25 cellular contexts compared by ENCODE assay signal in the genomic region with DNA sequence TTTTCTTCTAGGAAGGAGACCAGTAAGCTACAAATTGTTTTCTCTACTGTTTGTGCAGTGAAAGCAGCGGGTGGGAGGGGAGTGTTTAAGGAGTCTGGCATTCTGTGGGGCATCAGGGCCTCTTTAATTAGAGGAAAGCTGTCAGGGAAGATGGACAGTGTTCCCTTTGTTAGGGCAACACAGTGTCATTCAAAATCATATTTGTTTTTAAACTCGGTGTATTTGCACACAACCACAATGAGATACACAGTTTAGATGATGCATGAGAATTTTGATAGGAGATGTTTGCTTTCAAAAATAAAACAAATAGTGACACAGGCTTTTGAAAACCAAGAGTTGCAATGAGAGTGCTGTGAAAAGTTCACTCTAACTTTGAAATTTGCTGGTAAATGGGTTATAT. TPM values are rescaled to one million over a fixed set of nuclear protein-coding genes. Genes with fewer than 3 reads are reported as not detected.
DNase-seq lines count a peak whose midpoint lies in the region; ATAC-seq and TF ChIP-seq lines count a peak whose summit lies in the region.
"Had no signal": no experiment of that assay in that cellular context is flagged by ENCODE, and none has a peak within 500 bp of the region (broad histone marks: within the 10 kb centered on the region; RNA-seq: fewer than 3 reads in every experiment).

No MANE protein-coding gene starts in this region.

- DNase-seq in COR-L47 (lab: John Stamatoyannopoulos, UW): peak; percentile 40
- DNase-seq in NCI-H1048 (lab: John Stamatoyannopoulos, UW): peak; percentile 58
- DNase-seq in SK-MEL-5 (ENCODE audit: low read depth, low spot score): peak; percentile 38
- DNase-seq in neural crest cell (ENCODE audit: low read depth, low spot score): no peak
- no peak for DNase-seq in NCI-H446 treated with DMSO at 0.1 percent for 48 hours (lab: John Stamatoyannopoulos, UW)
- DNase-seq: activated CD8-positive, alpha-beta T cell treated with anti-CD3 and anti-CD28 coated beads for 36 hours; colonic mucosa; effector CD8-positive, alpha-beta T cell; GOT3; NCI-H1105 treated with DMSO at 0.1 percent for 48 hours; NCI-H2081 treated with DMSO at 0.1 percent for 48 hours; NCI-H524; posterior cingulate gyrus; SK-N-SH; stimulated activated CD4-positive, alpha-beta T cell treated with anti-CD3 and anti-CD28 coated beads, Interleukin-4, amount 100 ng/mL, for 4 hours; substantia nigra; upper lobe of left lung had no signal

- no peak for TF ChIP-seq CTCF in neural crest cell (conservative IDR thresholded peaks at IDR 0.05)

- peak overlapping the region; percentile 74 for H3K27ac Mint-ChIP-seq in neural crest cell (ENCODE audit: unreplicated experiment)
- H3K27ac Mint-ChIP-seq: activated CD8-positive, alpha-beta T cell treated with anti-CD3 and anti-CD28 coated beads for 36 hours; activated naive CD4-positive, alpha-beta T cell treated with anti-CD3 and anti-CD28 coated beads, Interleukin-2, amount 50 U/mL, for 24 hours; activated T-helper 2 cell treated with anti-CD3 and anti-CD28 coated beads, Interferon-gamma antibody, Interleukin-2, Interleukin-4, amounts not matched to agents 10 μg/mL and 5 μg/mL and 100 μg/mL, durations not matched to agents 14 hours and 24 hours and 36 hours; CD14-positive monocyte; stimulated activated memory B cell treated with anti-CD40 and anti-IgM and Interleukin-4, amounts not matched to agents 10 μg/mL and 1 μg/mL and 100 μg/mL, for 72 hours had no signal

- peak overlapping the region; percentile 10 for H3K4me3 Mint-ChIP-seq in neural crest cell
- H3K4me3 Mint-ChIP-seq: activated CD8-positive, alpha-beta T cell treated with anti-CD3 and anti-CD28 coated beads for 36 hours; activated naive CD4-positive, alpha-beta T cell treated with anti-CD3 and anti-CD28 coated beads, Interleukin-2, amount 50 U/mL, for 24 hours; CD14-positive monocyte; stimulated activated memory B cell treated with anti-CD40 and anti-IgM and Interleukin-4, amounts not matched to agents 10 μg/mL and 1 μg/mL and 100 μg/mL, for 72 hours had no signal

- in situ Hi-C loops in SK-MEL-5 (cut with HindIII; ENCODE audit: low pct_unique_long_range_greater_than_20kb, low sequenced_read_pairs): no loop called here

- H3K27me3 Mint-ChIP-seq in neural crest cell (ENCODE audit: low read depth): no peaks in the 10 kb centered on the region

- peaks cover 21% of the 10 kb centered on the region for H3K4me1 Mint-ChIP-seq in neural crest cell
- H3K4me1 Mint-ChIP-seq: activated naive CD4-positive, alpha-beta T cell treated with anti-CD3 and anti-CD28 coated beads, Interleukin-2, amount 50 U/mL, for 24 hours; stimulated activated memory B cell treated with anti-CD40 and anti-IgM and Interleukin-4, amounts not matched to agents 10 μg/mL and 1 μg/mL and 100 μg/mL, for 72 hours had no signal

- H3K36me3 Mint-ChIP-seq in neural crest cell (ENCODE audit: low read depth): no peaks in the 10 kb centered on the region
- H3K36me3 Mint-ChIP-seq: activated naive CD4-positive, alpha-beta T cell treated with anti-CD3 and anti-CD28 coated beads, Interleukin-2, amount 50 U/mL, for 24 hours; CD14-positive monocyte; stimulated activated memory B cell treated with anti-CD40 and anti-IgM and Interleukin-4, amounts not matched to agents 10 μg/mL and 1 μg/mL and 100 μg/mL, for 72 hours had no signal

- ATAC-seq in HG03432 (IDR thresholded peaks at IDR 0.05; ENCODE audit: unreplicated experiment) (no peak), HG03095 (IDR thresholded peaks at IDR 0.05; ENCODE audit: unreplicated experiment) (no peak)
- ATAC-seq: activated CD8-positive, alpha-beta T cell treated with anti-CD3 and anti-CD28 coated beads for 36 hours; sciatic nerve; stimulated activated memory B cell treated with anti-CD40 and anti-IgM and Interleukin-4, amounts not matched to agents 10 μg/mL and 1 μg/mL and 100 μg/mL, for 72 hours had no signal

- no peaks in the 10 kb centered on the region for H3K9me3 Mint-ChIP-seq in neural crest cell
- H3K9me3 Mint-ChIP-seq: activated CD8-positive, alpha-beta T cell treated with anti-CD3 and anti-CD28 coated beads for 36 hours; activated naive CD4-positive, alpha-beta T cell treated with anti-CD3 and anti-CD28 coated beads, Interleukin-2, amount 50 U/mL, for 24 hours; activated T-helper 2 cell treated with anti-CD3 and anti-CD28 coated beads, Interferon-gamma antibody, Interleukin-2, Interleukin-4, amounts not matched to agents 10 μg/mL and 5 μg/mL and 100 μg/mL, durations not matched to agents 14 hours and 24 hours and 36 hours; stimulated activated memory B cell treated with anti-CD40 and anti-IgM and Interleukin-4, amounts not matched to agents 10 μg/mL and 1 μg/mL and 100 μg/mL, for 72 hours had no signal

RNA-seq across cellular contexts. Expression of gene ST6GALNAC3, which starts 15.1 kb away (rescaled TPM):
- 63.8 and 70.7 TPM in 2 replicates for total RNA-seq in SK-MEL-5 (2014; rRNA removed; shearing (Covaris generic))
- 24.3 and 28.8 TPM in 2 replicates for polyA plus RNA-seq in SK-MEL-5 (2015; cell fraction: cytosol; rRNA removed)
- polyA plus RNA-seq in SK-MEL-5 (2015; cell fraction: nucleus; rRNA removed): 6.6 and 11.8 TPM in 2 replicates
- 19.4 and 22.0 TPM in 2 replicates for total RNA-seq in neural crest cell
- total RNA-seq: activated T-helper 2 cell treated with anti-CD3 and anti-CD28 coated beads, Interferon-gamma antibody, Interleukin-2, Interleukin-4, amounts not matched to agents 10 μg/mL and 5 μg/mL and 100 μg/mL, durations not matched to agents 14 hours and 24 hours and 36 hours; G401 had no signal

Comparison
In these comparisons a context has a peak if more than half of its experiments do, and no peak if none do; other contexts are left out.
1. DNase-seq: peak in COR-L47 (single experiment), NCI-H1048 (single experiment) and SK-MEL-5 (single experiment); none in neural crest cell (single experiment) and NCI-H446 treated with DMSO at 0.1 percent for 48 hours (single experiment).